ENCODE assay signal across 20 cellular contexts in the genomic region with DNA sequence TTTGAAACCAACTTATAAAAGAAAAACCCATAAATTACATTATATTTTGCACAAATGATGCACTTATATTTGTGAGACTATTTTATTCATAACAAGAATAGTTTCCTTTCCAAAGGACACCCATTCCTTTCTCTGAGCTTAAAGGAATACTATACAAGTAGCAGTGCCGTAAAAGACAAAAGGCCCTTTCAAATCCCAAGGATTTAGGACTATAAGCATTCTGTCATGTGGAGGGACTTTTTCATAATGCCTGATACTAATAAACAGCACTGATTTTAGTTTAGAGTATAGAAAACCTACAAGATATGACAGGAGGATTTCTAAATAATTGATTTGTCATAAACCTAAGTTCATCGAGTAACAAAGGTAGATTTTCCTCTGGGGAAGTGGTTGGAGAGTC.
DNase-seq lines count a peak whose midpoint lies in the region; FAIRE-seq and TF ChIP-seq lines count a peak whose summit lies in the region.
"Had no signal": no experiment of that assay in that cellular context is flagged by ENCODE, and none has a peak within 500 bp of the region (broad histone marks: within the 10 kb centered on the region; RNA-seq: fewer than 3 reads in every experiment).

No MANE protein-coding gene starts in this region.

- H3K27ac ChIP-seq in astrocyte (ENCODE audit: low read depth, low read length) (no peak overlapping the region), smooth muscle cell (ENCODE audit: low read depth) (peak overlapping the region; percentile 89), dorsolateral prefrontal cortex (no peak overlapping the region)
- H3K27ac ChIP-seq: BLaER1 treated with 17β-estradiol and CSF1 and Interleukin-3, amounts not matched to agents 10 nM and 100 nM; KMS-11; Peyer's patch had no signal

- H3K4me1 Mint-ChIP-seq in HFFc6 (ENCODE audit: low read depth): peaks cover 31% of the 10 kb centered on the region
- no peaks in the 10 kb centered on the region for H3K4me1 Mint-ChIP-seq in astrocyte (ENCODE audit: low read depth, unreplicated experiment)
- H3K4me1 Mint-ChIP-seq: CD4-positive, alpha-beta memory T cell had no signal

- H3K4me1 ChIP-seq in astrocyte (ENCODE audit: insufficient read depth, low read length) (peaks cover 4% of the 10 kb centered on the region), smooth muscle cell (ENCODE audit: low read depth) (peaks cover 14% of the 10 kb centered on the region)
- H3K4me1 ChIP-seq: BLaER1 treated with 17β-estradiol and CSF1 and Interleukin-3, amounts not matched to agents 10 nM and 100 nM; Peyer's patch had no signal

- H3K27me3 Mint-ChIP-seq in HFFc6 (ENCODE audit: insufficient read depth) (peaks cover 3% of the 10 kb centered on the region; the same call in 1 of the 2 replicates), astrocyte (ENCODE audit: low read depth, unreplicated experiment) (no peaks in the 10 kb centered on the region)
- H3K27me3 Mint-ChIP-seq: CD4-positive, alpha-beta memory T cell had no signal

- H3K9me3 ChIP-seq in astrocyte (ENCODE audit: insufficient read depth, low read depth, low read length) (no peaks in the 10 kb centered on the region), smooth muscle cell (replicated peaks; ENCODE audit: low read depth) (no peaks in the 10 kb centered on the region)
- H3K9me3 ChIP-seq: BLaER1 treated with 17β-estradiol and CSF1 and Interleukin-3, amounts not matched to agents 10 nM and 100 nM; Peyer's patch had no signal

- H3K4me3 Mint-ChIP-seq in HFFc6 (no peak overlapping the region), astrocyte (ENCODE audit: unreplicated experiment) (no peak overlapping the region)
- H3K4me3 Mint-ChIP-seq: CD4-positive, alpha-beta memory T cell had no signal

- no peaks in the 10 kb centered on the region for H3K36me3 Mint-ChIP-seq in HFFc6 (ENCODE audit: low read depth)
- H3K36me3 Mint-ChIP-seq in astrocyte (ENCODE audit: low read depth, unreplicated experiment): no peaks in the 10 kb centered on the region
- H3K36me3 Mint-ChIP-seq: CD4-positive, alpha-beta memory T cell had no signal

- no peak overlapping the region for H2AFZ ChIP-seq in astrocyte (ENCODE audit: low read depth, low read length)
- H2AFZ ChIP-seq in smooth muscle cell (ENCODE audit: low read depth): peak overlapping the region; percentile 30

- peaks cover 9% of the 10 kb centered on the region for H3F3A ChIP-seq in smooth muscle cell (ENCODE audit: low read depth)

- no peak for DNase-seq in HFFc6
- no peak for DNase-seq in astrocyte (ENCODE audit: low read depth)
- peak; percentile 63 for DNase-seq in foreskin melanocyte
- no peak for DNase-seq in smooth muscle cell (lab: John Stamatoyannopoulos, UW; ENCODE audit: unreplicated experiment)
- DNase-seq in GM19238 (ENCODE audit: insufficient read length, low spot score): no peak
- no peak for DNase-seq in dorsolateral prefrontal cortex
- no peak for DNase-seq in GM19240 (ENCODE audit: insufficient read length, low spot score)
- DNase-seq: CD4-positive, alpha-beta memory T cell; GDM1; H7; MV-4-11; NCI-H1694; NCI-H2081 treated with DMSO at 0.1 percent for 48 hours; NCI-H524 treated with DMSO at 0.1 percent for 48 hours; Peyer's patch; SW 1271 had no signal

- WGBS in smooth muscle cell (ENCODE audit: low lambda C conversion rate): 30% methylated on average over 2 of the region's 2 CpGs

- FAIRE-seq in astrocyte (lab: Jason Lieb, UNC): no peak
- FAIRE-seq: GM19239, HTR-8/SVneo had no signal

- no peaks in the 10 kb centered on the region for H3K27me3 ChIP-seq in astrocyte (ENCODE audit: insufficient read depth, low read length)
- no peaks in the 10 kb centered on the region for H3K27me3 ChIP-seq in smooth muscle cell (ENCODE audit: low read depth)
- no peaks in the 10 kb centered on the region for H3K27me3 ChIP-seq in dorsolateral prefrontal cortex
- H3K27me3 ChIP-seq: BLaER1 treated with 17β-estradiol and CSF1 and Interleukin-3, amounts not matched to agents 10 nM and 100 nM; Peyer's patch had no signal

- H3K9ac ChIP-seq in astrocyte (ENCODE audit: low read length) (no peak overlapping the region), smooth muscle cell (ENCODE audit: low read depth) (peak overlapping the region; percentile 11)
- H3K9ac ChIP-seq: BLaER1 treated with 17β-estradiol and CSF1 and Interleukin-3, amounts not matched to agents 10 nM and 100 nM; KMS-11 had no signal

- no peak for TF ChIP-seq CTCF in HFFc6 (IDR thresholded peaks at IDR 0.05)
- no peak for TF ChIP-seq CTCF in astrocyte (IDR thresholded peaks at IDR 0.05; ENCODE audit: insufficient read depth, low read depth, low read length)
- TF ChIP-seq CTCF in smooth muscle cell (IDR thresholded peaks at IDR 0.05; ENCODE audit: borderline replicate concordance, insufficient read depth, poor library complexity, severe bottlenecking): no peak
- TF ChIP-seq CTCF in dorsolateral prefrontal cortex (IDR thresholded peaks at IDR 0.05 in 54 of 56, conservative IDR thresholded peaks at IDR 0.05 in 2 of 56; ENCODE audit: low read depth in 1 of 56, partially characterized antibody in 56 of 56): no peak

- H3K36me3 ChIP-seq in astrocyte (ENCODE audit: insufficient read depth, low read length): no peaks in the 10 kb centered on the region
- H3K36me3 ChIP-seq in smooth muscle cell (ENCODE audit: low read depth): no peaks in the 10 kb centered on the region
- H3K36me3 ChIP-seq: BLaER1 treated with 17β-estradiol and CSF1 and Interleukin-3, amounts not matched to agents 10 nM and 100 nM; Peyer's patch had no signal

- H3K27ac Mint-ChIP-seq in HFFc6 (0 out of 2 replicates have a peak overlapping the region, but pooled peaks have one; percentile 32), astrocyte (ENCODE audit: unreplicated experiment) (no peak overlapping the region)
- H3K27ac Mint-ChIP-seq: CD4-positive, alpha-beta memory T cell had no signal

- intact Hi-C loops in dorsolateral prefrontal cortex (cut with DNase I): no loop called here

- H3K4me2 ChIP-seq in astrocyte (ENCODE audit: low read length): peak overlapping the region; percentile 14
- H3K4me2 ChIP-seq in smooth muscle cell: peak overlapping the region; percentile 71
- H3K4me2 ChIP-seq: BLaER1 treated with 17β-estradiol and CSF1 and Interleukin-3, amounts not matched to agents 10 nM and 100 nM; KMS-11 had no signal

- H3K4me3 ChIP-seq in astrocyte (ENCODE audit: insufficient read depth, low read depth, low read length): no peak overlapping the region
- no peak overlapping the region for H3K4me3 ChIP-seq in smooth muscle cell
- H3K4me3 ChIP-seq in dorsolateral prefrontal cortex: no peak overlapping the region
- H3K4me3 ChIP-seq: BLaER1 treated with 17β-estradiol and CSF1 and Interleukin-3, amounts not matched to agents 10 nM and 100 nM; Peyer's patch had no signal

- H4K20me1 ChIP-seq in astrocyte (ENCODE audit: insufficient read depth, low read length) (no peaks in the 10 kb centered on the region), smooth muscle cell (ENCODE audit: low read depth) (no peaks in the 10 kb centered on the region)
- H4K20me1 ChIP-seq: BLaER1 treated with 17β-estradiol and CSF1 and Interleukin-3, amounts not matched to agents 10 nM and 100 nM had no signal

- H3K9me3 Mint-ChIP-seq in HFFc6 (no peaks in the 10 kb centered on the region), astrocyte (ENCODE audit: unreplicated experiment) (no peaks in the 10 kb centered on the region)

- H3K79me2 ChIP-seq in astrocyte (ENCODE audit: insufficient read depth, low read length) (no peaks in the 10 kb centered on the region), smooth muscle cell (ENCODE audit: low read depth) (no peaks in the 10 kb centered on the region)
